ENCODE assay signal across 8 cellular contexts in the genomic region with DNA sequence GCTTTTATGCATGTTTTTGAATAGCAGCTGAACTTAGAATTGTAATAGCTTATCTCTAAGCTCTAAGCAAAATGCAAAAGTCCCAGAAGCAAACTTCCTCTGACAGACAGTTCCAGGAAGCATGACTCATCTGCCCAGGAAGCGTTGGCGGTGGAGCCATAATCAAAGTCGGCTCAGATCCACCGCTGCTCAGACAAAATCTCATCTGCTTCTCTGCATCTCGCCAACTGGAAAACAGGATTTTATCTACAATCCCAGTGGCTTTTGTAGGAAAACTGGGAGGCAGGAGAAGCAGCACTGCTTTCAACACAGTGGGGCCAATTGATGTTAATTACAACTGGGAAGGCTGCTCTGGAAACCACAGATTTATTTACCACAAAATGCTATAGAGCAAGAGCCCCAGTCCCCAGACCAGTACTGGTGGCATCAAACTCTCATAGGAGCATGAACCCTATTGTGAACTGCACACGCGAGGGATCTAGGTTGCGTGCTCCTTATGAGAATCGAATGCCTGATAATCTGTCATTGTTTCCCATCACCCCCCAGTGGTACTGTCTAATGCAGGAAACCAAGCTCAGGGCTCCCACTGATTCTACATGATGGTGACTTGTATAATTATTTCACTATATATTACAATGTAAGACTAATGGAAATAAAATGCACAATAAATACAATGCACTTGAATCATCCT.
A peak's percentile ranks its signal among the peaks of the same experiment; 100 is the strongest.
DNase-seq lines count a peak whose midpoint lies in the region; ATAC-seq and TF ChIP-seq lines count a peak whose summit lies in the region.

No MANE protein-coding gene starts in this region.

- H3K27ac Mint-ChIP-seq in activated CD4-positive, alpha-beta T cell treated with anti-CD3 and anti-CD28 coated beads, Interleukin-2, amount 10 ng/mL, durations not matched to agents 7 days and 5 days: peak overlapping the region; percentile 89

- DNase-seq in AML-193 (lab: John Stamatoyannopoulos, UW): peak; percentile 53 to 69
- DNase-seq in Jurkat, Clone E6-1 (ENCODE audit: low read depth, low spot score): peak; percentile 77
- peak; percentile 79 for DNase-seq in activated CD4-positive, alpha-beta T cell treated with anti-CD3 and anti-CD28 coated beads, Interleukin-2, amount 10 ng/mL, durations not matched to agents 7 days and 5 days
- peak; percentile 83 for DNase-seq in coronary artery (ENCODE audit: low spot score)
- DNase-seq in stimulated activated CD8-positive, alpha-beta memory T cell treated with anti-CD3 and anti-CD28 coated beads, Interleukin-15, amount 100 ng/mL, for 1 hour (ENCODE audit: low read depth): peak; percentile 59
- no peak for DNase-seq in SIG-M5 treated with dmso at 0.1 percent for 504 hours (lab: John Stamatoyannopoulos, UW; ENCODE audit: unreplicated experiment)

- no peaks in the 10 kb centered on the region for H3K27me3 Mint-ChIP-seq in activated CD4-positive, alpha-beta T cell treated with anti-CD3 and anti-CD28 coated beads, Interleukin-2, amount 10 ng/mL, durations not matched to agents 7 days and 5 days

- peaks cover 11% of the 10 kb centered on the region for H3K9me3 Mint-ChIP-seq in activated CD4-positive, alpha-beta T cell treated with anti-CD3 and anti-CD28 coated beads, Interleukin-2, amount 10 ng/mL, durations not matched to agents 7 days and 5 days

- ATAC-seq in HG02623 (IDR thresholded peaks at IDR 0.05; ENCODE audit: unreplicated experiment): no peak

- WGBS in mesodermal cell (ENCODE audit: insufficient coverage in 2 of 2), 2 experiments: 49 to 51% methylated on average over 8 to 9 of the region's 9 CpGs

- H3K4me1 ChIP-seq in mesodermal cell (ENCODE audit: control insufficient read depth, insufficient read depth, low read length, poor library complexity, severe bottlenecking): peaks cover 57% of the 10 kb centered on the region

- H3K4me3 Mint-ChIP-seq in activated CD4-positive, alpha-beta T cell treated with anti-CD3 and anti-CD28 coated beads, Interleukin-2, amount 10 ng/mL, durations not matched to agents 7 days and 5 days: peak overlapping the region; percentile 68

- CTCF ChIA-PET in activated CD4-positive, alpha-beta T cell treated with anti-CD3 and anti-CD28 coated beads, Interleukin-2, amount 10 ng/mL, durations not matched to agents 7 days and 5 days (lab: Charles Lee): interaction anchor here (0.6 to 1.5 kb wide), 4 partner anchors 16 to 552 kb away, joined by 3 to 5 read pairs (median 4); no protein-coding TSS in a partner anchor

- peaks cover 22% of the 10 kb centered on the region for H3K36me3 Mint-ChIP-seq in activated CD4-positive, alpha-beta T cell treated with anti-CD3 and anti-CD28 coated beads, Interleukin-2, amount 10 ng/mL, durations not matched to agents 7 days and 5 days (ENCODE audit: low read depth)

- no peaks in the 10 kb centered on the region for H3K36me3 ChIP-seq in mesodermal cell (ENCODE audit: control insufficient read depth, insufficient read depth, low read length)

- peaks cover 90% of the 10 kb centered on the region for H3K4me1 Mint-ChIP-seq in activated CD4-positive, alpha-beta T cell treated with anti-CD3 and anti-CD28 coated beads, Interleukin-2, amount 10 ng/mL, durations not matched to agents 7 days and 5 days

- POLR2A ChIA-PET in activated CD4-positive, alpha-beta T cell treated with anti-CD3 and anti-CD28 coated beads, Interleukin-2, amount 10 ng/mL, durations not matched to agents 7 days and 5 days (lab: Charles Lee): no interaction called here

- no peaks in the 10 kb centered on the region for H3K9me3 ChIP-seq in mesodermal cell (ENCODE audit: control insufficient read depth, low read length)

- H3K4me3 ChIP-seq in Jurkat, Clone E6-1 (ENCODE audit: low read length): peak overlapping the region; percentile 50
- H3K4me3 ChIP-seq in coronary artery (peak overlapping the region; percentile 36), mesodermal cell (ENCODE audit: extremely low read depth, insufficient read depth, low read length, poor library complexity, severe bottlenecking) (no peak overlapping the region)

- no peak for TF ChIP-seq CTCF in coronary artery (IDR thresholded peaks at IDR 0.05)

- H3K27ac ChIP-seq in coronary artery (peak overlapping the region; percentile 19 to 70), mesodermal cell (ENCODE audit: low read depth, low read length, severe bottlenecking) (peak overlapping the region; percentile 89)
